In the genomic region with DNA sequence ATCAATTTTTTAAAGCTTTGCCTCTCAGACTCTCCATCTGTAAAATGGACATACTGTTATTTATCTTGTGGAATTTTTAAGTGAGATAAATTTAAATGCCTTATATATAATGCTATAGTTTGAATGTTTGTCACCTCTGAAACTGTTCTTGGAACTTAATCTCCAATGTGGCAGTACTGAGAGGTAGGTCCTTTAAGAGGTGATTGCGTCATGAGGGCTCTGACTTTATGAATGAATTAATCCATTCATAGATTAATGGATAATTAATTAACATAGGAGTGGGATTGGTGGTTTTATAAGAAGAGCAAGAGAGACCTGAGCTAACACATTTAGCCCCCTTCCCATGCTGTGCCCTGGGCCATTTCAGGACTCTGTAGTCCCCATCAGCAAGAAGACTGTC, we compare ENCODE assay signal across 2 cellular contexts.
TF ChIP-seq lines count a peak whose summit lies in the region.

No MANE protein-coding gene starts in this region.

TF ChIP-seq in HepG2, 621 proteins besides CTCF, POLR2A, EP300 and RAD21:
- TF ChIP-seq KMT2B (CRISPR knock-in tag; IDR thresholded peaks at IDR 0.05): no peak
- TF ChIP-seq, protein P1, sequence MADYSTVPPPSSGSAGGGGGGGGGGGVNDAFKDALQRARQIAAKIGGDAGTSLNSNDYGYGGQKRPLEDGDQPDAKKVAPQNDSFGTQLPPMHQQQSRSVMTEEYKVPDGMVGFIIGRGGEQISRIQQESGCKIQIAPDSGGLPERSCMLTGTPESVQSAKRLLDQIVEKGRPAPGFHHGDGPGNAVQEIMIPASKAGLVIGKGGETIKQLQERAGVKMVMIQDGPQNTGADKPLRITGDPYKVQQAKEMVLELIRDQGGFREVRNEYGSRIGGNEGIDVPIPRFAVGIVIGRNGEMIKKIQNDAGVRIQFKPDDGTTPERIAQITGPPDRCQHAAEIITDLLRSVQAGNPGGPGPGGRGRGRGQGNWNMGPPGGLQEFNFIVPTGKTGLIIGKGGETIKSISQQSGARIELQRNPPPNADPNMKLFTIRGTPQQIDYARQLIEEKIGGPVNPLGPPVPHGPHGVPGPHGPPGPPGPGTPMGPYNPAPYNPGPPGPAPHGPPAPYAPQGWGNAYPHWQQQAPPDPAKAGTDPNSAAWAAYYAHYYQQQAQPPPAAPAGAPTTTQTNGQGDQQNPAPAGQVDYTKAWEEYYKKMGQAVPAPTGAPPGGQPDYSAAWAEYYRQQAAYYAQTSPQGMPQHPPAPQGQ (CRISPR knock-in tag; IDR thresholded peaks at IDR 0.05; ENCODE audit: borderline replicate concordance): no peak
- TF ChIP-seq ATF7 (IDR thresholded peaks at IDR 0.05): peak; percentile 40; the same call in 1 of the 2 replicates
- no peak for TF ChIP-seq ATF7 (CRISPR knock-in tag; IDR thresholded peaks at IDR 0.05)
- TF ChIP-seq CEBPB (IDR thresholded peaks at IDR 0.05; ENCODE audit: borderline replicate concordance, low read depth, low read length): peak; percentile 60; the same call in 1 of the 2 replicates
- TF ChIP-seq ZNF724P (CRISPR knock-in tag; IDR thresholded peaks at IDR 0.05; ENCODE audit: borderline replicate concordance): no peak
- TF ChIP-seq ZNF382 (CRISPR knock-in tag; IDR thresholded peaks at IDR 0.05; ENCODE audit: borderline replicate concordance): no peak
TF ChIP-seq in HepG2: peak in this region for 2.

TF ChIP-seq in IMR-90, 13 proteins besides CTCF, POLR2A, EP300 and RAD21:
- TF ChIP-seq NFE2L2 (IDR thresholded peaks at IDR 0.05; ENCODE audit: low read depth, low read length) (no peak), CEBPB (IDR thresholded peaks at IDR 0.05; ENCODE audit: low read depth, low read length) (peak; percentile 51; the same call in 1 of the 2 replicates)
